In genomic region chr15:73727330-73728018, GRCh38 we compare ENCODE assay signal across 2 cellular contexts.
A peak's percentile ranks its signal among the peaks of the same experiment; 100 is the strongest.
TF ChIP-seq lines count a peak whose summit lies in the region.

No MANE protein-coding gene starts in this region.

TF ChIP-seq in HepG2, 621 proteins besides CTCF, POLR2A, EP300 and RAD21:
- TF ChIP-seq ZNF281 (CRISPR knock-in tag; IDR thresholded peaks at IDR 0.05; ENCODE audit: borderline replicate concordance) = no peak
- TF ChIP-seq SETDB1 (CRISPR knock-in tag; IDR thresholded peaks at IDR 0.05; ENCODE audit: borderline replicate concordance) = no peak
TF ChIP-seq in HepG2: peak in this region for 0.

TF ChIP-seq in K562, 482 proteins besides CTCF, POLR2A, EP300 and RAD21:
- TF ChIP-seq ZMIZ1 (IDR thresholded peaks at IDR 0.05; ENCODE audit: low read depth in 2 of 2, low read length in 2 of 2) = no peak
- peak; percentile 60 for TF ChIP-seq FOSL1 (tag; conservative IDR thresholded peaks at IDR 0.05)
- no peak for TF ChIP-seq HMGN3 (IDR thresholded peaks at IDR 0.05; ENCODE audit: borderline replicate concordance, extremely low read depth, insufficient read length, low read depth, low read length)
- no peak for TF ChIP-seq NR0B1 (IDR thresholded peaks at IDR 0.05; ENCODE audit: partially characterized antibody)
- TF ChIP-seq HSF4 (CRISPR knock-in tag; IDR thresholded peaks at IDR 0.05; ENCODE audit: borderline replicate concordance) = no peak
- no peak for TF ChIP-seq TFE3 (CRISPR knock-in tag; IDR thresholded peaks at IDR 0.05)
- 0 out of 2 replicates have a peak, but pooled peaks have one; percentile 10 for TF ChIP-seq CREM (IDR thresholded peaks at IDR 0.05; ENCODE audit: low read depth)
- no peak for TF ChIP-seq FOXA1 (IDR thresholded peaks at IDR 0.05; ENCODE audit: borderline replicate concordance)
